In the genomic region with DNA sequence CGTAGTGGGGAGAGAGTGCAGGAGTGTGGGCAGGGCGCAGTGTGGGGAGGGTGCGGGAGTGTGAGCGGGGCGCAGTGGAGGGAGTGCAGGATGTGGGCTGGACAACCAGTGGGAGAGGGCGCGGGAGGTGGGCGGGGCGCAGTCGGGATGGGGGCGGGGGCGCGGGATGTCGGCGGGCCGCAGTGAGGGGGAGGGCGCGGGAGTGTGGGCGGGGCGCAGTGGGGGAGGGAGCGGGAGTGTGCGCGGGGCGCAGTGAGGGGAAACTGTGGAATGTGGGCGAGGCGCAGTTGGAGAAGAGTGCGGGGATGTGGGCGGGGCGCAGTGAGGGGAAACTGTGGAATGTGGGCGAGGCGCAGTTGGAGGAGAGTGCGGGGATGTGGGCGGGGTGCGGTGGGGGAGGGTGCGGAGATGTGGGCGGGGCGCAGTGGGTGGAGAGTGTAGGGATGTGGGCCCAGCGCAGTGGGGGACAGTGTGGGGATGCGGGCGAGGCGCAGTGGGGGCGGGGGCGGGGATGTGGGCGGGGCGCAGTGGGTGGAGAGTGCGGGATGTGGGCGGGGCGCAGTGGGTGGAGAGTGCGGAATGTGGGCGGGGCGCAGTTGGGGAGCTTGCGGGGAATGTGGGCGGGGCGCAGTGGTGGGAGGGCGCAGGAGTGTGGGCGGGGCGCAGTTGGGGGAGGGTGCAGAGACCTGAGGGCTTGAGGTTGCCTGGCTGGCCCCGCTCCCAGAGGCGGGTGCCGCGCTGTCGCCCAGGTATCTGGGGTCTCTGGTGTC, we compare ENCODE assay signal across 8 cellular contexts. TPM values are rescaled to one million over a fixed set of nuclear protein-coding genes. Genes with fewer than 3 reads are reported as not detected.
A peak's percentile ranks its signal among the peaks of the same experiment; 100 is the strongest.
DNase-seq lines count a peak whose midpoint lies in the region; ATAC-seq and TF ChIP-seq lines count a peak whose summit lies in the region.

Gene NXNL2 (plus strand): TSS at position 723 of the 770 bp plus-strand sequence. CDS start 257 bp downstream, outside the sequence.

- peak within 1 kb of the TSS; percentile 64 for H2BK12ac ChIP-seq in neuronal stem cell (ENCODE audit: low read length)

- no peaks in the 10 kb centered on the region for H3K36me3 Mint-ChIP-seq in CD8-positive, alpha-beta T cell
- H3K36me3 Mint-ChIP-seq in activated naive CD4-positive, alpha-beta T cell treated with anti-CD3 and anti-CD28 coated beads for 36 hours (ENCODE audit: low read depth) = peaks cover 1% of the 10 kb centered on the region

- peak within 1 kb of the TSS; percentile 87 for H4K8ac ChIP-seq in neuronal stem cell (ENCODE audit: low read depth, low read length)

- H2BK5ac ChIP-seq in neuronal stem cell (ENCODE audit: low read length) = no peak within 1 kb of the TSS

- H3K4ac ChIP-seq in neuronal stem cell (ENCODE audit: low read length) = no peak within 1 kb of the TSS

- ATAC-seq in CD8-positive, alpha-beta T cell = peak; percentile 63
- ATAC-seq in aorta (ENCODE audit: low FRiP score) (peak; percentile 89), GM21529 (IDR thresholded peaks at IDR 0.05; ENCODE audit: unreplicated experiment) (no peak)

- H2AFZ ChIP-seq in neuronal stem cell (ENCODE audit: low read length) = peak within 1 kb of the TSS; percentile 67

- H3K36me3 ChIP-seq in CD8-positive, alpha-beta T cell (ENCODE audit: insufficient read depth, low read length) = no peaks in the 10 kb centered on the region
- H3K36me3 ChIP-seq in neuronal stem cell (replicated peaks in 1 of 2; ENCODE audit: control insufficient read depth in 2 of 2, insufficient read depth in 2 of 2, low read length in 2 of 2) (no peaks in the 10 kb centered on the region), aorta (ENCODE audit: control insufficient read depth in 1 of 2, insufficient read depth in 2 of 2, low read length in 1 of 2) (no peaks in the 10 kb centered on the region)

- peak within 1 kb of the TSS; percentile 87 for H3K4me2 ChIP-seq in neuronal stem cell (ENCODE audit: insufficient read depth, low read length, poor library complexity, severe bottlenecking)

- no peak within 1 kb of the TSS for H3K27ac ChIP-seq in CD8-positive, alpha-beta T cell (ENCODE audit: low read depth, low read length)
- H3K27ac ChIP-seq in neuronal stem cell (replicated peaks; ENCODE audit: low read length) (no peak within 1 kb of the TSS), aorta (ENCODE audit: low read depth in 1 of 2, low read length in 2 of 2) (peak within 1 kb of the TSS in 1 of 2 donors; percentile 96)

- peak within 1 kb of the TSS; percentile 52 for H3K4me3 ChIP-seq in CD8-positive, alpha-beta T cell (ENCODE audit: low read depth, low read length)
- H3K4me3 ChIP-seq in neuronal stem cell (ENCODE audit: low read length in 2 of 2) = peak within 1 kb of the TSS in 1 of 2 donors; percentile 79
- H3K4me3 ChIP-seq in aorta (ENCODE audit: low read length in 2 of 2) = peak within 1 kb of the TSS; percentile 37 to 80

- H3K9me3 ChIP-seq in CD8-positive, alpha-beta T cell (ENCODE audit: low read length) = no peaks in the 10 kb centered on the region
- peaks cover 0 to 5% of the 10 kb centered on the region in 2 donors for H3K9me3 ChIP-seq in neuronal stem cell (replicated peaks in 1 of 2; ENCODE audit: control insufficient read depth in 2 of 2, insufficient read depth in 1 of 2, low read depth in 1 of 2, low read length in 2 of 2)
- H3K9me3 ChIP-seq in aorta (ENCODE audit: control insufficient read depth, low read length) = no peaks in the 10 kb centered on the region

- H2AK5ac ChIP-seq in neuronal stem cell (ENCODE audit: low read depth, low read length) = peak within 1 kb of the TSS; percentile 64

- H3K79me1 ChIP-seq in neuronal stem cell (ENCODE audit: low read depth, low read length) = peaks cover 4% of the 10 kb centered on the region

- peak within 1 kb of the TSS; percentile 82 for H3K9ac ChIP-seq in neuronal stem cell (ENCODE audit: low read depth, low read length, poor library complexity)

- no peak for TF ChIP-seq CTCF in CD8-positive, alpha-beta T cell (IDR thresholded peaks at IDR 0.05)

- POLR2A ChIA-PET in CD8-positive, alpha-beta T cell (lab: Charles Lee) = no interaction called here

- H3K27ac Mint-ChIP-seq in CD8-positive, alpha-beta T cell = no peak within 1 kb of the TSS
- H3K27ac Mint-ChIP-seq in activated naive CD4-positive, alpha-beta T cell treated with anti-CD3 and anti-CD28 coated beads for 36 hours = no peak within 1 kb of the TSS

- no peak within 1 kb of the TSS for H4K91ac ChIP-seq in neuronal stem cell (ENCODE audit: low read depth, low read length, poor library complexity)

- H3K23ac ChIP-seq in neuronal stem cell (ENCODE audit: low read depth, low read length, poor library complexity) = peak within 1 kb of the TSS; percentile 49

- no CpG with 5 or more reads among the region's 62 CpGs for WGBS in neuronal stem cell (ENCODE audit: extremely low coverage in 2 of 2, insufficient read length in 2 of 2, insufficient replicate concordance in 1 of 2), 2 donors
- WGBS in aorta, 2 donors = 1 to 2% methylated on average over 32 to 62 of the region's 62 CpGs

- intact Hi-C loops in CD8-positive, alpha-beta T cell (cut with DNase I, micrococcal nuclease) = no loop called here
- intact Hi-C loops in activated naive CD4-positive, alpha-beta T cell treated with anti-CD3 and anti-CD28 coated beads for 36 hours (cut with micrococcal nuclease) = loop anchor here (2.0 to 10.0 kb wide), 2 partner anchors 146 to 220 kb away; partner anchors contain the start of gene SPIN1
- intact Hi-C loops in aorta (cut with DNase I) = loop anchor here (2.0 to 10.0 kb wide), 2 partner anchors 146 to 810 kb away; partner anchors contain the start of genes CTSL (in 1 of the 2) and SPIN1 (in 1 of the 2)

- peak within 1 kb of the TSS; percentile 82 for H2BK15ac ChIP-seq in neuronal stem cell (ENCODE audit: low read length)

- H2BK120ac ChIP-seq in neuronal stem cell (ENCODE audit: low read depth, low read length) = peak within 1 kb of the TSS; percentile 32

- peak within 1 kb of the TSS; percentile 93 for H3K18ac ChIP-seq in neuronal stem cell (ENCODE audit: low read length)

- peaks cover 37% of the 10 kb centered on the region for H3K27me3 Mint-ChIP-seq in CD8-positive, alpha-beta T cell (ENCODE audit: low read depth)
- peaks cover 32% of the 10 kb centered on the region for H3K27me3 Mint-ChIP-seq in activated naive CD4-positive, alpha-beta T cell treated with anti-CD3 and anti-CD28 coated beads for 36 hours (ENCODE audit: low read depth)

- H3K4me3 Mint-ChIP-seq in CD8-positive, alpha-beta T cell = peak within 1 kb of the TSS; percentile 58
- H3K4me3 Mint-ChIP-seq in activated naive CD4-positive, alpha-beta T cell treated with anti-CD3 and anti-CD28 coated beads for 36 hours = peak within 1 kb of the TSS; percentile 55

- peaks cover 5% of the 10 kb centered on the region for H3K27me3 ChIP-seq in CD8-positive, alpha-beta T cell (ENCODE audit: insufficient read depth, low read length)
- H3K27me3 ChIP-seq in neuronal stem cell (ENCODE audit: control insufficient read depth in 3 of 3, insufficient read depth in 3 of 3, low read depth in 1 of 3, low read length in 3 of 3) = peaks cover 10 to 64% (median 37%) of the 10 kb centered on the region in 3 experiments
- no peaks in the 10 kb centered on the region for H3K27me3 ChIP-seq in aorta (ENCODE audit: control insufficient read depth in 1 of 2, insufficient read depth in 2 of 2, low read length in 1 of 2)

- peak in 4 of 7 experiments; percentile 7 to 46 (median 22) for DNase-seq in CD8-positive, alpha-beta T cell
- peak; percentile 58 for DNase-seq in NCI-H1105 treated with DMSO at 0.1 percent for 48 hours (lab: John Stamatoyannopoulos, UW)
- DNase-seq in activated naive CD4-positive, alpha-beta T cell treated with anti-CD3 and anti-CD28 coated beads for 36 hours = peak; percentile 71
- peak; percentile 36 for DNase-seq in germinal center (ENCODE audit: low spot score)
- peak; percentile 76 for DNase-seq in neuronal stem cell (ENCODE audit: low spot score)
- DNase-seq in aorta = peak; percentile 89 to 96
- no peak for DNase-seq in foreskin melanocyte

- peak within 1 kb of the TSS; percentile 25 for H3K14ac ChIP-seq in neuronal stem cell (ENCODE audit: low read length)

- H3K4me1 Mint-ChIP-seq in CD8-positive, alpha-beta T cell (ENCODE audit: low read depth) = peaks cover 19% of the 10 kb centered on the region
- H3K4me1 Mint-ChIP-seq in activated naive CD4-positive, alpha-beta T cell treated with anti-CD3 and anti-CD28 coated beads for 36 hours (ENCODE audit: low read depth) = peaks cover 24% of the 10 kb centered on the region

- no peaks in the 10 kb centered on the region for H3K9me3 Mint-ChIP-seq in CD8-positive, alpha-beta T cell
- H3K9me3 Mint-ChIP-seq in activated naive CD4-positive, alpha-beta T cell treated with anti-CD3 and anti-CD28 coated beads for 36 hours = no peaks in the 10 kb centered on the region

- peaks cover 15% of the 10 kb centered on the region for H3K4me1 ChIP-seq in CD8-positive, alpha-beta T cell (ENCODE audit: insufficient read depth, low read length)
- peaks cover 6 to 7% of the 10 kb centered on the region in 2 donors for H3K4me1 ChIP-seq in neuronal stem cell (ENCODE audit: control insufficient read depth in 2 of 2, insufficient read depth in 1 of 2, low read depth in 1 of 2, low read length in 2 of 2)
- H3K4me1 ChIP-seq in aorta (ENCODE audit: control insufficient read depth in 1 of 2, insufficient read depth in 2 of 2, low read length in 2 of 2) = no peaks in the 10 kb centered on the region

- CTCF ChIA-PET in CD8-positive, alpha-beta T cell (lab: Charles Lee) = no interaction called here
- CTCF ChIA-PET in activated naive CD4-positive, alpha-beta T cell treated with anti-CD3 and anti-CD28 coated beads for 36 hours (lab: Charles Lee) = no interaction called here

RNA-seq across cellular contexts. Expression of gene NXNL2, which starts in this region (rescaled TPM):
- total RNA-seq in CD8-positive, alpha-beta T cell = not detected
- total RNA-seq in activated naive CD4-positive, alpha-beta T cell treated with anti-CD3 and anti-CD28 coated beads for 36 hours = not detected
- polyA plus RNA-seq in neuronal stem cell (2013, experiment 1 of 2) = 0.36 TPM
- polyA plus RNA-seq in neuronal stem cell (2013, experiment 2 of 2) = 0.29 TPM
- 1 to 10 TPM in 1 of 2 donors, under 1 TPM in 1; 0.78 to 2.2 TPM for total RNA-seq in aorta
- polyA plus RNA-seq in aorta = 1 to 10 TPM in 1 of 2 donors, under 1 TPM in 1; 0.75 to 3.1 TPM

Comparison
In these comparisons a context has a peak if more than half of its experiments do, and no peak if none do; other contexts are left out.
1. Peak in DNase-seq, ATAC-seq and H3K4me3 ChIP-seq in CD8-positive, alpha-beta T cell; RNA of the gene not detected or under 1 TPM.
2. Peak in DNase-seq in activated naive CD4-positive, alpha-beta T cell treated with anti-CD3 and anti-CD28 coated beads for 36 hours; RNA of the gene not detected or under 1 TPM.
3. intact Hi-C loops: an anchor here in activated naive CD4-positive, alpha-beta T cell treated with anti-CD3 and anti-CD28 coated beads for 36 hours (2.0 to 10.0 kb wide) and aorta (2.0 to 10.0 kb wide); none called in CD8-positive, alpha-beta T cell.